22 cellular contexts compared by ENCODE assay signal in the genomic region with DNA sequence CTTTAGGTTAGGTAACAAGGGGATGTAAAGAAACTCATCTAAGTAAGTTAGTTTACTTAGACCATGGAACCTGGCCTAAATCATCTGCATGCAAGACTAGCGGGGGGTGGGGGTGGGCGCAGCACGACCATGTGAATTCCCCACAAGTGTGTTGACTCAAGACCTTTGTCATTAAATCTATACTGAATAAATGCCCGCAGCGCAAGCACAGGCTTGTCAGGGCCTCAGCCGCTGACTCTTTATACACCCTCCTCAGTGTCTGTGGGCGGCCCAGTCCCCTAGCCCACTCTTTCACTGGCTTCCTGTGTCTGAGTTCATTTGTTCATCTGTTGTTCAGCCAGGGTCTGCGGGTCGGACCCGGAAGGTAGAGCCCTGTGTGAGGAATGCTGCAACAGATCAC. TPM values are rescaled to one million over a fixed set of nuclear protein-coding genes. Genes with fewer than 3 reads are reported as not detected.
DNase-seq lines count a peak whose midpoint lies in the region; ATAC-seq and TF ChIP-seq lines count a peak whose summit lies in the region.
"Had no signal": no experiment of that assay in that cellular context is flagged by ENCODE, and none has a peak within 500 bp of the region (broad histone marks: within the 10 kb centered on the region; RNA-seq: fewer than 3 reads in every experiment).

No MANE protein-coding gene starts in this region.

- CTCF ChIA-PET in RWPE1 (lab: Yijun Ruan, JAX), result no interaction called here

- H3K36me3 ChIP-seq in GM23338 (ENCODE audit: insufficient read depth), result peaks cover 11% of the 10 kb centered on the region; the same call in 1 of the 2 replicates
- no peaks in the 10 kb centered on the region for H3K36me3 ChIP-seq in iPS-18a (ENCODE audit: control insufficient read depth, low read depth, low read length)
- H3K36me3 ChIP-seq in thyroid gland, result no peaks in the 10 kb centered on the region

- H3K79me2 ChIP-seq in GM23338 (replicated peaks; ENCODE audit: insufficient read depth), result peaks cover 90% of the 10 kb centered on the region

- no peak overlapping the region for H3K4me3 ChIP-seq in GM23338
- H3K4me3 ChIP-seq in iPS-18a (ENCODE audit: low read length), result peak overlapping the region; percentile 28
- no peak overlapping the region for H3K4me3 ChIP-seq in thyroid gland (replicated peaks in 1 of 3)

- H3K9me3 ChIP-seq in iPS-18a (ENCODE audit: control insufficient read depth, low read depth, low read length), result peaks cover 9% of the 10 kb centered on the region
- H3K9me3 ChIP-seq in thyroid gland, result no peaks in the 10 kb centered on the region

- no peaks in the 10 kb centered on the region for H3K9me2 ChIP-seq in GM23338 (ENCODE audit: insufficient read depth)

- TF ChIP-seq POLR2A in thyroid gland (IDR thresholded peaks at IDR 0.05), result no peak

- no peaks in the 10 kb centered on the region; the same call in 1 of the 2 replicates for H4K20me1 ChIP-seq in GM23338 (replicated peaks; ENCODE audit: insufficient read depth)

- H3K4me1 ChIP-seq in GM23338 (ENCODE audit: insufficient read depth), result peaks cover 6% of the 10 kb centered on the region
- peaks cover 24% of the 10 kb centered on the region for H3K4me1 ChIP-seq in iPS-18a (ENCODE audit: control insufficient read depth, low read depth, low read length)
- H3K4me1 ChIP-seq in thyroid gland, result peaks cover 18 to 34% of the 10 kb centered on the region in 2 donors

- no peak overlapping the region for H3K27ac Mint-ChIP-seq in GM23338
- H3K27ac Mint-ChIP-seq: CD4-positive, alpha-beta T cell; IgD-negative memory B cell had no signal

- WGBS in thyroid gland, 2 donors, result 92 to 98% methylated on average over 10 of the region's 10 CpGs

- peaks cover 3% of the 10 kb centered on the region for H3K27me3 Mint-ChIP-seq in GM23338 (ENCODE audit: insufficient read depth, low read depth, poor library complexity)
- H3K27me3 Mint-ChIP-seq: CD4-positive, alpha-beta T cell; IgD-negative memory B cell had no signal

- H3K9me3 Mint-ChIP-seq in GM23338, result peaks cover 56% of the 10 kb centered on the region

- no peak overlapping the region for H3K4me2 ChIP-seq in GM23338

- H3K4me1 Mint-ChIP-seq in GM23338, result peaks cover 15% of the 10 kb centered on the region

- peaks cover 50% of the 10 kb centered on the region for H3K36me3 Mint-ChIP-seq in GM23338 (ENCODE audit: low read depth)

- no peaks in the 10 kb centered on the region for H3F3A ChIP-seq in GM23338 (replicated peaks; ENCODE audit: low read depth)

- POLR2A ChIA-PET in RWPE1 (lab: Yijun Ruan, JAX; ENCODE audit: low non-redundant PET), result no interaction called here

- no peak overlapping the region for H3K9ac ChIP-seq in iPS-18a (ENCODE audit: low read length)

- DNase-seq in GM23338 (ENCODE audit: low spot score) (peak; percentile 24), RWPE1 (ENCODE audit: low spot score) (no peak), thyroid gland (no peak), Right ventricle myocardium superior (no peak)
- DNase-seq: CD4-positive, alpha-beta T cell; DND-41; Karpas-422; MV-4-11; NCI-H1105 treated with DMSO at 0.1 percent for 48 hours; NCI-H1694; NCI-H2081; NCI-H2171 treated with DMSO at 0.1 percent for 48 hours; NCI-H526; OCI-M1; SHP77; SW 1271; T-helper 2 cell had no signal

- intact Hi-C loops in thyroid gland (cut with DNase I) (no loop called here), Right ventricle myocardium superior (cut with DNase I) (no loop called here)

- ATAC-seq in GM23338, result no peak
- no peak for ATAC-seq in Right ventricle myocardium superior (ENCODE audit: poor library complexity)
- ATAC-seq in HG03571 (IDR thresholded peaks at IDR 0.05; ENCODE audit: unreplicated experiment), result no peak
- no peak for ATAC-seq in GM21529 (IDR thresholded peaks at IDR 0.05; ENCODE audit: unreplicated experiment)

- H3K27ac ChIP-seq in GM23338 (ENCODE audit: low read depth) (no peak overlapping the region), RWPE1 (0 out of 2 replicates have a peak overlapping the region, but pooled peaks have one; percentile 31), iPS-18a (ENCODE audit: low read length) (no peak overlapping the region), thyroid gland (peak overlapping the region in 2 of 3 donors; percentile 57 to 91)

- no peak for TF ChIP-seq CTCF in GM23338 (conservative IDR thresholded peaks at IDR 0.05; ENCODE audit: low read depth in 2 of 2)
- TF ChIP-seq CTCF in RWPE1 (conservative IDR thresholded peaks at IDR 0.05; ENCODE audit: low read depth), result no peak
- TF ChIP-seq CTCF in thyroid gland (IDR thresholded peaks at IDR 0.05), result no peak

- no peak overlapping the region for H3K4me3 Mint-ChIP-seq in GM23338
- H3K4me3 Mint-ChIP-seq: CD4-positive, alpha-beta T cell had no signal

- H3K27me3 ChIP-seq in GM23338 (ENCODE audit: insufficient read depth) (no peaks in the 10 kb centered on the region), iPS-18a (ENCODE audit: control insufficient read depth, insufficient read depth, low read length) (peaks cover 93% of the 10 kb centered on the region), thyroid gland (no peaks in the 10 kb centered on the region)

- no peak overlapping the region for H2AFZ ChIP-seq in GM23338

TF ChIP-seq in GM23338, 12 proteins besides CTCF, POLR2A, EP300 and RAD21:
- TF ChIP-seq ZNF331 (CRISPR knock-in tag; IDR thresholded peaks at IDR 0.05; ENCODE audit: low read depth) (no peak), JUNB (IDR thresholded peaks at IDR 0.05; ENCODE audit: unreplicated experiment) (no peak)

RNA-seq across cellular contexts. Expression of a gene that starts 17.8 kb away (rescaled TPM):
- 23.5 and 24.7 TPM in 2 replicates for total RNA-seq in GM23338 (2014; rRNA removed; shearing (Covaris generic))
- polyA plus RNA-seq in GM23338 (2016; fragmentation: Nextera tagmentation; extraction: Ambion mirVana), result 7.3 and 10.2 TPM in 2 replicates
- total RNA-seq in thyroid gland (100 to 1,000 TPM in 1 of 4 donors, 10 to 100 TPM in 3; 84.8 to 118 (median 92.8) TPM), Right ventricle myocardium superior (22.5 TPM)

RNA-seq across cellular contexts. Expression of a gene that starts 48.2 kb away (rescaled TPM):
- 1.2 and 1.7 TPM in 2 replicates for total RNA-seq in GM23338 (2014; rRNA removed; shearing (Covaris generic))
- polyA plus RNA-seq in GM23338 (2016; fragmentation: Nextera tagmentation; extraction: Ambion mirVana), result 2.4 and 2.7 TPM in 2 replicates
- total RNA-seq in thyroid gland, result not detected
- not detected for total RNA-seq in Right ventricle myocardium superior
- total RNA-seq: A673 had no signal
- polyA plus RNA-seq: IgD-negative memory B cell had no signal

Comparison
In these comparisons a context has a peak if more than half of its experiments do, and no peak if none do; other contexts are left out.
1. H3K27ac ChIP-seq: peak in RWPE1 (single experiment) and thyroid gland (2 of 3); none in GM23338 (single experiment) and iPS-18a (single experiment).